7 cellular contexts compared by ENCODE assay signal in the genomic region with DNA sequence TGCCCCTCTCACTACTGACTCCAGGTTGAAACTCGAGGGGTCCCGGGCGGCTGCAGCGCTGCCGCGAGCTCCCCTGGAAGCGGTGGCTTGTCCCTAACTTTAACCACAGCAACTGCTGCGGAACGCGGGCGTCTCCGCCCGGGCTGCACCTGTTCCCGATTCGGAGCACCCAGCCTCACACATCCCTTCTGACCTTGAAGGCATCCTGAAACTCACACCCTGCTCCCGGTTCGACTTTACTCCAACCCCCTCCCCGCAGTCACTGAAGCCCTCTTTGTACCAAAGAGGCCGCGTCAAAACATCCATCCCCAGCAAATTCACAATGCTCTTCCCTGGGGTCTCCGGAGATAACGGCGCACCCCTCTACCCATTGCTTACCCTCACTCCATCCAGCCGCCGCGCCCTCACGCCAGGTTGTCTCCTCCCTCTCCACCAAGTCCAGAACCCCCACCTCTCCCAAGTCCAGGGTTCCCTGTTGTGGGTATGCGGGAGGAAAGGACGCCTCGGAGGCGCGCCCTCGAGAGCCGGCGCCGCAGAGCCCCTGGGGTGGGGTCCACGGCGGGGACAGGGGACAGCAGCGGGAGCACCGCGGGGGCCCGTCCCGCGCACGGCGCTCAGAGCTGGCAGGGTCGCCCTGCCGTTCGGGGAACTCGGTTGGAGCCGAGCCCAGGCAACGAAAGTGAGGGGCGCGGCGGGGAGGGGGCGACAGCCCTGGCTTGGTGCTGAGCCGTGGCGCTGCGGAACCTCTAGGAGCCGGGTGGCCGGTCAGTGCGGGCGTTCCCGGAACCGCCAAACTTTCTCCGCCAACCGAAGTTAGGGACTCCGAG. TPM values are rescaled to one million over a fixed set of nuclear protein-coding genes. Genes with fewer than 3 reads are reported as not detected.
DNase-seq lines count a peak whose midpoint lies in the region; ATAC-seq lines count a peak whose summit lies in the region.

No MANE protein-coding gene starts in this region.

- no peak for DNase-seq in NT2/D1 (ENCODE audit: low read depth, low spot score)
- DNase-seq in left ventricle myocardium superior = no peak
- DNase-seq in NCI-H1694 treated with DMSO at 0.1 percent for 48 hours (lab: John Stamatoyannopoulos, UW) = no peak
- no peak for DNase-seq in NCI-H82 (lab: John Stamatoyannopoulos, UW)

- intact Hi-C loops in left ventricle myocardium superior (cut with micrococcal nuclease) = no loop called here

- H3K4me2 ChIP-seq in skeletal muscle satellite cell (ENCODE audit: low read length) = peak overlapping the region; percentile 74

- ATAC-seq in GM21529 (IDR thresholded peaks at IDR 0.05; ENCODE audit: unreplicated experiment) (peak; percentile 4), left ventricle myocardium superior (peak; percentile 23), HG02840 (IDR thresholded peaks at IDR 0.05; ENCODE audit: low FRiP score, unreplicated experiment) (no peak)

- no peaks in the 10 kb centered on the region for H3K9me3 ChIP-seq in NT2/D1 (ENCODE audit: insufficient read depth, low read length)
- no peaks in the 10 kb centered on the region for H3K9me3 ChIP-seq in skeletal muscle satellite cell (replicated peaks; ENCODE audit: low read length)

- H3K36me3 ChIP-seq in NT2/D1 (ENCODE audit: insufficient read depth, insufficient read length, low read length) (no peaks in the 10 kb centered on the region), skeletal muscle satellite cell (ENCODE audit: insufficient read depth, low read length) (no peaks in the 10 kb centered on the region)

- H3K4me3 ChIP-seq in NT2/D1 (ENCODE audit: insufficient read length, low read depth) (peak overlapping the region; percentile 58), skeletal muscle satellite cell (ENCODE audit: low read length) (no peak overlapping the region)

- H3K9ac ChIP-seq in NT2/D1 (ENCODE audit: insufficient read length, low read depth) (peak overlapping the region; percentile 81), skeletal muscle satellite cell (ENCODE audit: low read depth, low read length) (no peak overlapping the region)

- H3K4me1 ChIP-seq in NT2/D1 (ENCODE audit: insufficient read depth, insufficient read length) (peaks cover 4% of the 10 kb centered on the region), skeletal muscle satellite cell (ENCODE audit: control insufficient read depth, insufficient read depth, low read length) (no peaks in the 10 kb centered on the region)

- H3K27me3 ChIP-seq in NT2/D1 (ENCODE audit: insufficient read depth, insufficient read length) = peaks cover 66% of the 10 kb centered on the region
- peaks cover 82% of the 10 kb centered on the region for H3K27me3 ChIP-seq in skeletal muscle satellite cell (ENCODE audit: control insufficient read depth, insufficient read depth, low read length)

RNA-seq across cellular contexts. Expression of a gene that starts 0.9 kb away (rescaled TPM):
- total RNA-seq in left ventricle myocardium superior = 1.1 TPM
- under 0.01 TPM in 2 replicates for total RNA-seq in skeletal muscle satellite cell (2012; rRNA removed)
